In genomic region chr2:157758586-157758985, GRCh38 we compare ENCODE assay signal across 26 cellular contexts.
"Had no signal": no experiment of that assay in that cellular context is flagged by ENCODE, and none has a peak within 500 bp of the region (broad histone marks: within the 10 kb centered on the region; RNA-seq: fewer than 3 reads in every experiment).

No MANE protein-coding gene starts in this region.

- H3K27ac ChIP-seq: ascending aorta, body of pancreas, cardiac muscle cell, VCaP had no signal

- H3K9ac ChIP-seq: SK-N-SH had no signal

- H3K4me1 ChIP-seq: ascending aorta, body of pancreas had no signal

- H3K4me3 ChIP-seq: ascending aorta, body of pancreas, cardiac muscle cell had no signal

- ATAC-seq: activated CD4-positive, alpha-beta T cell treated with anti-CD3 and anti-CD28 coated beads for 36 hours; activated naive CD4-positive, alpha-beta T cell treated with anti-CD3 and anti-CD28 coated beads, Interleukin-2, amount 50 U/mL, for 72 hours; activated naive CD8-positive, alpha-beta T cell treated with anti-CD3 and anti-CD28 coated beads, Interleukin-2, amount 50 U/mL, for 24 hours; body of pancreas; Panc1; Right ventricle myocardium inferior had no signal

- DNase-seq: activated CD4-positive, alpha-beta memory T cell treated with anti-CD3 and anti-CD28 coated beads, Interleukin-2, amount 10 ng/mL, durations not matched to agents 7 days and 5 days; activated CD4-positive, alpha-beta T cell treated with anti-CD3 and anti-CD28 coated beads for 36 hours; activated CD4-positive, alpha-beta T cell treated with anti-CD3 and anti-CD28 coated beads, Interleukin-2, amount 50 U/mL, for 1 hour; activated naive CD8-positive, alpha-beta T cell treated with anti-CD3 and anti-CD28 coated beads, Interleukin-2, amount 50 U/mL, for 24 hours; activated T-cell treated with anti-CD3 and anti-CD28 coated beads for 4 hours; amniotic stem cell; body of pancreas; MM.1S; NCI-H1105; NCI-H1436; NCI-H187; NCI-H2081 treated with DMSO at 0.1 percent for 48 hours; NCI-H345; NCI-H510A; NCI-H526 treated with DMSO at 0.1 percent for 48 hours; NCI-H82; OCI-M1; RPMI8226; SK-N-SH; T-helper 1 cell had no signal

- H3K36me3 ChIP-seq: cardiac muscle cell had no signal

- H3K4me2 ChIP-seq: SK-N-SH had no signal

- H3K27me3 ChIP-seq: ascending aorta, body of pancreas, cardiac muscle cell had no signal
